Comparison of ENCODE assay signal across 24 cellular contexts in genomic region chr4:185836268-185837084, GRCh38. TPM values are rescaled to one million over a fixed set of nuclear protein-coding genes. Genes with fewer than 3 reads are reported as not detected.
DNase-seq lines count a peak whose midpoint lies in the region; FAIRE-seq and TF ChIP-seq lines count a peak whose summit lies in the region.
"Had no signal": no experiment of that assay in that cellular context is flagged by ENCODE, and none has a peak within 500 bp of the region (broad histone marks: within the 10 kb centered on the region; RNA-seq: fewer than 3 reads in every experiment).

No MANE protein-coding gene starts in this region.

- peak; percentile 9 for DNase-seq in NCI-H774 (lab: John Stamatoyannopoulos, UW)
- DNase-seq in left ventricle myocardium inferior, result no peak
- DNase-seq in nephron progenitor cell, result no peak
- no peak for DNase-seq in hypothalamus (lab: John Stamatoyannopoulos, UW)
- DNase-seq in NCI-H2196 (lab: John Stamatoyannopoulos, UW; ENCODE audit: unreplicated experiment), result no peak
- no peak for DNase-seq in occipital lobe (lab: John Stamatoyannopoulos, UW)
- no peak for DNase-seq in iPS-NIHi11 (ENCODE audit: low spot score)
- DNase-seq: ACHN; activated CD4-positive, alpha-beta T cell treated with anti-CD3 and anti-CD28 coated beads, Interleukin-2, amount 50 U/mL, for 4 hours; activated gamma-delta T cell treated with Interleukin-2 at 50 U/mL for 16 hours; amniotic stem cell; CD4-positive, CD25-positive, alpha-beta regulatory T cell; effector CD8-positive, alpha-beta T cell; mesenchymal stem cell; natural killer cell; NCI-H1048; NCI-H2029; NCI-H446; SHP77; testis had no signal

- no peaks in the 10 kb centered on the region for H3K9me3 ChIP-seq in left ventricle myocardium inferior (replicated peaks)
- H3K9me3 ChIP-seq: testis had no signal

- H3K4me3 ChIP-seq in left ventricle myocardium inferior, result no peak overlapping the region
- H3K4me3 ChIP-seq: testis had no signal

- H3K4me3 Mint-ChIP-seq in nephron progenitor cell, result no peak overlapping the region
- H3K4me3 Mint-ChIP-seq: CD4-positive, CD25-positive, alpha-beta regulatory T cell; central memory CD8-positive, alpha-beta T cell; natural killer cell had no signal

- H3K27me3 Mint-ChIP-seq in nephron progenitor cell (ENCODE audit: low read depth, poor library complexity), result no peaks in the 10 kb centered on the region

- no peaks in the 10 kb centered on the region for H3K9me3 Mint-ChIP-seq in nephron progenitor cell
- H3K9me3 Mint-ChIP-seq: CD4-positive, CD25-positive, alpha-beta regulatory T cell; central memory CD8-positive, alpha-beta T cell; natural killer cell had no signal

- TF ChIP-seq CTCF in left ventricle myocardium inferior (IDR thresholded peaks at IDR 0.05; ENCODE audit: borderline replicate concordance), result no peak
- no peak for TF ChIP-seq CTCF in nephron progenitor cell (IDR thresholded peaks at IDR 0.05)

- peak; percentile 13 for FAIRE-seq in G401.6 (lab: Jason Lieb, UNC)
- FAIRE-seq: keratinocyte had no signal

- intact Hi-C loops in left ventricle myocardium inferior (cut with micrococcal nuclease), result no loop called here

- H3K4me1 Mint-ChIP-seq in nephron progenitor cell, result peaks cover 5% of the 10 kb centered on the region
- H3K4me1 Mint-ChIP-seq: CD4-positive, CD25-positive, alpha-beta regulatory T cell; central memory CD8-positive, alpha-beta T cell; natural killer cell had no signal

- H3K27ac ChIP-seq in left ventricle myocardium inferior (replicated peaks), result peak overlapping the region; percentile 88
- H3K27ac ChIP-seq: testis had no signal

- H3K36me3 Mint-ChIP-seq in nephron progenitor cell (ENCODE audit: low read depth), result no peaks in the 10 kb centered on the region
- H3K36me3 Mint-ChIP-seq: CD4-positive, CD25-positive, alpha-beta regulatory T cell; natural killer cell had no signal

- peak overlapping the region; percentile 31 for H3K27ac Mint-ChIP-seq in nephron progenitor cell
- H3K27ac Mint-ChIP-seq: CD4-positive, CD25-positive, alpha-beta regulatory T cell; natural killer cell had no signal

- H3K36me3 ChIP-seq in left ventricle myocardium inferior, result no peaks in the 10 kb centered on the region

- H3K27me3 ChIP-seq in left ventricle myocardium inferior (ENCODE audit: low read depth), result no peaks in the 10 kb centered on the region
- H3K27me3 ChIP-seq: testis had no signal

- H3K4me1 ChIP-seq in left ventricle myocardium inferior, result peaks cover 61% of the 10 kb centered on the region

RNA-seq across cellular contexts. Expression of gene SORBS2, which starts 24.5 kb away (rescaled TPM):
- total RNA-seq in left ventricle myocardium inferior (1,282 TPM), occipital lobe (66.8 TPM)
- total RNA-seq: T-helper 1 cell treated with Interleukin-12 subunit alpha and Interleukin-12 subunit beta and Interleukin-4 antibody, amounts not matched to agents 30 ng/mL and 1 ng/mL, for 36 hours had no signal

Comparison
In these comparisons a context has a peak if more than half of its experiments do, and no peak if none do; other contexts are left out.
1. RNA of gene SORBS2, which starts 24.5 kb away (total RNA-seq): 1,282 TPM in left ventricle myocardium inferior (single experiment); 66.8 TPM in occipital lobe (single experiment); every median in the first group is over 10 times any median in the second.